12 cellular contexts compared by ENCODE assay signal in genomic region chr16:75559564-75560372, GRCh38. TPM values are rescaled to one million over a fixed set of nuclear protein-coding genes. Genes with fewer than 3 reads are reported as not detected.
A peak's percentile ranks its signal among the peaks of the same experiment; 100 is the strongest.
DNase-seq lines count a peak whose midpoint lies in the region; ATAC-seq and TF ChIP-seq lines count a peak whose summit lies in the region.
"Had no signal": no experiment of that assay in that cellular context is flagged by ENCODE, and none has a peak within 500 bp of the region (broad histone marks: within the 10 kb centered on the region; RNA-seq: fewer than 3 reads in every experiment).

No MANE protein-coding gene starts in this region.

- no peak overlapping the region for H3K27ac Mint-ChIP-seq in activated T-cell treated with anti-CD3 and anti-CD28 coated beads, Interleukin-2, amount 50 U/mL, for 24 hours
- H3K27ac Mint-ChIP-seq in naive thymus-derived CD8-positive, alpha-beta T cell, result no peak overlapping the region

- no peak for ATAC-seq in naive thymus-derived CD8-positive, alpha-beta T cell
- ATAC-seq: PC-3 had no signal

- intact Hi-C loops in PC-9 (cut with micrococcal nuclease; ENCODE audit: unreplicated experiment), result no loop called here

- H3K27ac ChIP-seq in GM23248, result no peak overlapping the region
- no peak overlapping the region for H3K27ac ChIP-seq in PC-9
- H3K27ac ChIP-seq in osteoblast (ENCODE audit: low read depth, low read length), result peak overlapping the region; percentile 52
- no peak overlapping the region for H3K27ac ChIP-seq in substantia nigra (ENCODE audit: low read depth, low read length, poor library complexity, severe bottlenecking)
- H3K27ac ChIP-seq: transverse colon had no signal

- no peaks in the 10 kb centered on the region for H3K9me2 ChIP-seq in GM23248 (ENCODE audit: insufficient read depth)
- no peaks in the 10 kb centered on the region for H3K9me2 ChIP-seq in PC-9 (ENCODE audit: insufficient read depth)

- no peak overlapping the region for H3K4me3 ChIP-seq in GM23248
- H3K4me3 ChIP-seq in PC-9, result no peak overlapping the region
- H3K4me3 ChIP-seq in osteoblast (ENCODE audit: insufficient read depth, low read length), result peak overlapping the region; percentile 53
- H3K4me3 ChIP-seq: transverse colon had no signal

- H4K20me1 ChIP-seq in GM23248 (ENCODE audit: insufficient read depth) (no peaks in the 10 kb centered on the region), PC-9 (ENCODE audit: insufficient read depth) (no peaks in the 10 kb centered on the region), osteoblast (ENCODE audit: insufficient read depth, low read length) (no peaks in the 10 kb centered on the region)

- CTCF ChIA-PET in PC-9 (lab: Charles Lee), result no interaction called here

- BruUV-seq in PC-9 (replicated peaks; lab: Mats Ljungman, UMichigan), result no TSS peak

- H3K4me1 ChIP-seq in GM23248 (ENCODE audit: insufficient read depth), result peaks cover 4% of the 10 kb centered on the region; the same call in 1 of the 2 replicates
- peaks cover 30% of the 10 kb centered on the region for H3K4me1 ChIP-seq in PC-9 (replicated peaks; ENCODE audit: insufficient read depth)
- H3K4me1 ChIP-seq in osteoblast (ENCODE audit: insufficient read depth, low read length), result peaks cover 18% of the 10 kb centered on the region

- no peaks in the 10 kb centered on the region for H3K36me3 ChIP-seq in GM23248 (ENCODE audit: low read depth)
- no peaks in the 10 kb centered on the region for H3K36me3 ChIP-seq in PC-9 (ENCODE audit: low read depth)
- no peaks in the 10 kb centered on the region for H3K36me3 ChIP-seq in osteoblast (ENCODE audit: insufficient read depth, low read length)
- H3K36me3 ChIP-seq: transverse colon had no signal

- H3K27me3 Mint-ChIP-seq in activated T-cell treated with anti-CD3 and anti-CD28 coated beads, Interleukin-2, amount 50 U/mL, for 24 hours, result peaks cover 16% of the 10 kb centered on the region
- H3K27me3 Mint-ChIP-seq in naive thymus-derived CD8-positive, alpha-beta T cell, result peaks cover 3 to 19% (median 10%) of the 10 kb centered on the region in 5 donors

- no peaks in the 10 kb centered on the region for H3K9me3 Mint-ChIP-seq in activated T-cell treated with anti-CD3 and anti-CD28 coated beads, Interleukin-2, amount 50 U/mL, for 24 hours
- H3K9me3 Mint-ChIP-seq in naive thymus-derived CD8-positive, alpha-beta T cell, result no peaks in the 10 kb centered on the region

- POLR2A ChIA-PET in PC-9 (lab: Charles Lee; ENCODE audit: unreplicated experiment), result interaction anchor here (0.6 kb wide), 2 partner anchors 126 to 1643 kb away, joined by 5 to 8 read pairs; partner anchors contain the start of gene CFDP1
- POLR2A ChIA-PET in naive thymus-derived CD8-positive, alpha-beta T cell (lab: Charles Lee), result no interaction called here

- H3K9ac ChIP-seq in GM23248, result no peak overlapping the region

- H3K4me3 Mint-ChIP-seq in activated T-cell treated with anti-CD3 and anti-CD28 coated beads, Interleukin-2, amount 50 U/mL, for 24 hours, result no peak overlapping the region
- no peak overlapping the region for H3K4me3 Mint-ChIP-seq in naive thymus-derived CD8-positive, alpha-beta T cell

- H3K9me3 ChIP-seq in GM23248 (ENCODE audit: low read depth) (no peaks in the 10 kb centered on the region), PC-9 (ENCODE audit: insufficient read depth, low read depth) (no peaks in the 10 kb centered on the region), osteoblast (ENCODE audit: low read depth, low read length) (no peaks in the 10 kb centered on the region)
- H3K9me3 ChIP-seq: transverse colon had no signal

- no peaks in the 10 kb centered on the region for H3K79me2 ChIP-seq in GM23248 (ENCODE audit: insufficient read depth)
- H3K79me2 ChIP-seq in PC-9 (ENCODE audit: low read depth), result peaks cover 2% of the 10 kb centered on the region; the same call in 1 of the 2 replicates
- H3K79me2 ChIP-seq in osteoblast (ENCODE audit: insufficient read depth, low read length), result no peaks in the 10 kb centered on the region

- WGBS in GM23248 (ENCODE audit: low coverage in 1 of 2, low lambda C conversion rate in 2 of 2, missing lambda C conversion rate in 2 of 2), 2 experiments, result 33% methylated on average over 9 to 10 of the region's 10 CpGs

- peaks cover 17% of the 10 kb centered on the region for H3K4me1 Mint-ChIP-seq in activated T-cell treated with anti-CD3 and anti-CD28 coated beads, Interleukin-2, amount 50 U/mL, for 24 hours (ENCODE audit: low read depth)
- H3K4me1 Mint-ChIP-seq in naive thymus-derived CD8-positive, alpha-beta T cell, result peaks cover 4 to 14% (median 11%) of the 10 kb centered on the region in 4 donors

- no peak for TF ChIP-seq CTCF in PC-9 (conservative IDR thresholded peaks at IDR 0.05)
- TF ChIP-seq CTCF in osteoblast (IDR thresholded peaks at IDR 0.05; ENCODE audit: extremely low read depth, low read depth, low read length), result no peak

- H3K4me2 ChIP-seq in GM23248 (ENCODE audit: unreplicated experiment) (no peak overlapping the region), PC-9 (peak overlapping the region; percentile 20), osteoblast (ENCODE audit: insufficient read depth, low read length) (peak overlapping the region; percentile 75)

- H3K36me3 Mint-ChIP-seq in activated T-cell treated with anti-CD3 and anti-CD28 coated beads, Interleukin-2, amount 50 U/mL, for 24 hours (ENCODE audit: low read depth), result peaks cover 2% of the 10 kb centered on the region
- no peaks in the 10 kb centered on the region for H3K36me3 Mint-ChIP-seq in naive thymus-derived CD8-positive, alpha-beta T cell

- H3K27me3 ChIP-seq in GM23248 (replicated peaks; ENCODE audit: insufficient read depth) (no peaks in the 10 kb centered on the region), PC-9 (ENCODE audit: insufficient read depth, low read depth) (no peaks in the 10 kb centered on the region), osteoblast (ENCODE audit: insufficient read depth, low read length) (peaks cover 3% of the 10 kb centered on the region)
- H3K27me3 ChIP-seq: transverse colon had no signal

- peak overlapping the region; percentile 67 for H2AFZ ChIP-seq in GM23248
- H2AFZ ChIP-seq in PC-9, result no peak overlapping the region
- H2AFZ ChIP-seq in osteoblast (ENCODE audit: low read length), result peak overlapping the region; percentile 86

- peaks cover 9% of the 10 kb centered on the region for H3F3A ChIP-seq in GM23248 (ENCODE audit: insufficient read depth)
- H3F3A ChIP-seq in PC-9 (ENCODE audit: insufficient read depth, low read depth), result peaks cover 8% of the 10 kb centered on the region

- DNase-seq in GM23248 (peak; percentile 74), PC-9 (peak in 1 of 2 experiments; percentile 32), fibroblast of gingiva (ENCODE audit: low read depth) (peak; percentile 78), osteoblast (ENCODE audit: insufficient read length, low spot score, missing footprints) (peak; percentile 92), COLO668 (lab: John Stamatoyannopoulos, UW; ENCODE audit: unreplicated experiment) (no peak), substantia nigra (lab: John Stamatoyannopoulos, UW) (no peak)
- no peak for DNase-seq in activated T-cell treated with anti-CD3 and anti-CD28 coated beads, Interleukin-2, amount 50 U/mL, for 24 hours
- DNase-seq in naive thymus-derived CD8-positive, alpha-beta T cell, result no peak
- DNase-seq: NCI-H1105 treated with DMSO at 0.1 percent for 48 hours, occipital lobe, transverse colon had no signal

- in situ Hi-C loops in GM23248 (cut with MboI), result no loop called here

RNA-seq across cellular contexts. Expression of gene TMEM231, which starts 3.7 kb away (rescaled TPM):
- total RNA-seq in GM23248 (2014; rRNA removed; shearing (Covaris generic)), result 14.2 and 20.3 TPM in 2 replicates
- polyA plus RNA-seq in GM23248 (2016; fragmentation: Nextera tagmentation; extraction: Ambion mirVana), result 12.7 and 13.5 TPM in 2 replicates
- total RNA-seq in PC-9 (2021) (17.7 and 18.8 TPM in 2 replicates), osteoblast (17.0 and 22.4 TPM in 2 replicates)
- total RNA-seq in naive thymus-derived CD8-positive, alpha-beta T cell, result 1 to 10 TPM; 2.4 to 2.9 TPM
- polyA plus RNA-seq in naive thymus-derived CD8-positive, alpha-beta T cell, result 1 to 10 TPM in 1 of 3 donors, under 1 TPM in 2; 0.95 to 1.4 (median 0.99) TPM

RNA-seq across cellular contexts. Expression of gene GABARAPL2, which starts 6.4 kb away (rescaled TPM):
- total RNA-seq in GM23248 (2014; rRNA removed; shearing (Covaris generic)), result 52.7 and 57.5 TPM in 2 replicates
- 252 and 257 TPM in 2 replicates for polyA plus RNA-seq in GM23248 (2016; fragmentation: Nextera tagmentation; extraction: Ambion mirVana)
- total RNA-seq in PC-9 (2021), result 86.1 and 103 TPM in 2 replicates
- 32.9 and 36.8 TPM in 2 replicates for total RNA-seq in osteoblast
- 10 to 100 TPM; 76.5 to 84.6 TPM for total RNA-seq in naive thymus-derived CD8-positive, alpha-beta T cell
- polyA plus RNA-seq in naive thymus-derived CD8-positive, alpha-beta T cell, result 100 to 1,000 TPM; 226 to 291 (median 250) TPM

RNA-seq across cellular contexts. Expression of gene CHST5, which starts 23.9 kb away (rescaled TPM):
- total RNA-seq in GM23248 (2014; rRNA removed; shearing (Covaris generic)), result 0.25 TPM in 1 of 2 replicates, not detected in the other
- polyA plus RNA-seq in GM23248 (2016; fragmentation: Nextera tagmentation; extraction: Ambion mirVana), result not detected in 2 replicates
- total RNA-seq in PC-9 (2021), result 0.25 and 1.3 TPM in 2 replicates
- under 0.01 TPM in 1 of 2 replicates, not detected in the other for total RNA-seq in osteoblast
- total RNA-seq in naive thymus-derived CD8-positive, alpha-beta T cell, result not detected
- not detected for polyA plus RNA-seq in naive thymus-derived CD8-positive, alpha-beta T cell

Comparison
In these comparisons a context has a peak if more than half of its experiments do, and no peak if none do; other contexts are left out.
1. DNase-seq: peak in GM23248 (single experiment), fibroblast of gingiva (single experiment) and osteoblast (single experiment); none in activated T-cell treated with anti-CD3 and anti-CD28 coated beads, Interleukin-2, amount 50 U/mL, for 24 hours (single experiment), COLO668 (single experiment), substantia nigra (0 of 49) and naive thymus-derived CD8-positive, alpha-beta T cell (0 of 10).